ENCODE assay signal across 9 cellular contexts in the genomic region with DNA sequence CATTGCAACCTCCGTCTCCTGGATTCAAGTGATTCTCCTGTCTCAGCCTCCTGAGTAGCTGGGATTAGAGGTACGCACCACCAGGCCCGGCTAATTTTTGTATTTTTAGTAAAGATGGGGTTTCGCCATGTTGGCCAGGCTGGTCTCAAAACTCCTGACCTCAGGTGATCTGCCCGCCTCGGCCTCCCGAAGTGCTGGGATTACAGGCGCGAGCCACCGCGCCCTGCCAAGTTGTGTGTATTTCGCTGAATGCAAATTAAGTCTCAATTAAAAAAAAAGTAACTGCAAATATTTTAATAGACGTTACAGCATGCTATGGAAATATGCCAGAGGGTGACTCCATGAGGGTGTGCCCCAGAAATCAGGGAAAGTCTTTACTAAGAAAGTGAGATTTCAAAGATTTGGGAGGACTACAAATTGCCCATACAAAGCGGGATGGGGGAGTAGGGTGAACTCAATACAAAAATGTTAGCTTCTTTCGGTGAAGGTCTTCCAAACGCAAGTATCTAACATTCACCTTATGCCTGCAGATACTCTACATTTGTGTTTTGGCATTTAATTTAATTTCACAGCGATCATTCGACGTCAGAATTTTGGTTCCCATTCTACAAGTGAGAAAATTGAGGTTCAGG.
A peak's percentile ranks its signal among the peaks of the same experiment; 100 is the strongest.
DNase-seq lines count a peak whose midpoint lies in the region; ATAC-seq and TF ChIP-seq lines count a peak whose summit lies in the region.
"Had no signal": no experiment of that assay in that cellular context is flagged by ENCODE, and none has a peak within 500 bp of the region (broad histone marks: within the 10 kb centered on the region; RNA-seq: fewer than 3 reads in every experiment).

No MANE protein-coding gene starts in this region.

- H3K4me3 Mint-ChIP-seq in memory B cell = peak overlapping the region; percentile 84

- ATAC-seq in body of pancreas = no peak
- no peak for ATAC-seq in memory B cell (ENCODE audit: low read depth)

- no peaks in the 10 kb centered on the region for H3K9me3 Mint-ChIP-seq in memory B cell

- H3K4me1 Mint-ChIP-seq in memory B cell = peaks cover 4% of the 10 kb centered on the region

- H3K27me3 Mint-ChIP-seq in memory B cell = no peaks in the 10 kb centered on the region

- no peak for TF ChIP-seq POLR2A in body of pancreas (IDR thresholded peaks at IDR 0.05)

- intact Hi-C loops in cardiac septum (cut with DNase I) (loop anchor here (2.0 kb wide), 1 partner anchor 89 kb away; the partner anchor contains the start of gene PUM1), body of pancreas (cut with DNase I) (no loop called here)

- WGBS in body of pancreas, 2 donors = 74 to 78% methylated on average over 19 of the region's 19 CpGs
- WGBS in urinary bladder = 75% methylated on average over 19 of the region's 19 CpGs

- peaks cover 4% of the 10 kb centered on the region for H3K4me1 ChIP-seq in cardiac muscle cell (ENCODE audit: low read depth)
- H3K4me1 ChIP-seq in body of pancreas = peaks cover 12% of the 10 kb centered on the region
- H3K4me1 ChIP-seq in urinary bladder (ENCODE audit: insufficient read depth) = no peaks in the 10 kb centered on the region

- H3K27me3 ChIP-seq in cardiac muscle cell = no peaks in the 10 kb centered on the region
- H3K27me3 ChIP-seq in body of pancreas = no peaks in the 10 kb centered on the region

- no peak for TF ChIP-seq CTCF in cardiac muscle cell (IDR thresholded peaks at IDR 0.05; ENCODE audit: low read depth, low read length)
- no peak for TF ChIP-seq CTCF in body of pancreas (IDR thresholded peaks at IDR 0.05)

- DNase-seq in cardiac muscle cell (ENCODE audit: low read depth in 1 of 2, low spot score in 1 of 2) = no peak
- DNase-seq in cardiac septum (ENCODE audit: low spot score) = no peak
- no peak for DNase-seq in body of pancreas
- DNase-seq in memory B cell (ENCODE audit: low spot score in 2 of 2) = no peak
- DNase-seq in SIG-M5 (lab: John Stamatoyannopoulos, UW) = no peak
- no peak for DNase-seq in NCI-H82 treated with DMSO at 0.1 percent for 48 hours (lab: John Stamatoyannopoulos, UW; ENCODE audit: unreplicated experiment)
- no peak for DNase-seq in NCI-H2196 treated with DMSO at 0.1 percent for 48 hours (lab: John Stamatoyannopoulos, UW; ENCODE audit: unreplicated experiment)
- DNase-seq: cortex of kidney had no signal

- H3K36me3 ChIP-seq in cardiac muscle cell = no peaks in the 10 kb centered on the region
- no peaks in the 10 kb centered on the region for H3K36me3 ChIP-seq in body of pancreas (replicated peaks in 1 of 2; ENCODE audit: insufficient read depth in 1 of 2, low read depth in 2 of 2)
- H3K36me3 ChIP-seq in urinary bladder (ENCODE audit: insufficient read depth) = no peaks in the 10 kb centered on the region

- H3K36me3 Mint-ChIP-seq in memory B cell = no peaks in the 10 kb centered on the region

- H3K27ac Mint-ChIP-seq in memory B cell = peak overlapping the region; percentile 17

- H3K27ac ChIP-seq in cardiac muscle cell (peak overlapping the region; percentile 97), body of pancreas (peak overlapping the region; percentile 86 to 93 (median 92)), urinary bladder (ENCODE audit: low read depth) (no peak overlapping the region)

- no peaks in the 10 kb centered on the region for H3K9me3 ChIP-seq in cardiac muscle cell (ENCODE audit: low read depth)
- no peaks in the 10 kb centered on the region for H3K9me3 ChIP-seq in body of pancreas

- H3K4me3 ChIP-seq in cardiac muscle cell (peak overlapping the region; percentile 47), body of pancreas (peak overlapping the region; percentile 33 to 37), urinary bladder (ENCODE audit: low read depth, low read length) (peak overlapping the region; percentile 71)
